12 cellular contexts compared by ENCODE assay signal in the genomic region with DNA sequence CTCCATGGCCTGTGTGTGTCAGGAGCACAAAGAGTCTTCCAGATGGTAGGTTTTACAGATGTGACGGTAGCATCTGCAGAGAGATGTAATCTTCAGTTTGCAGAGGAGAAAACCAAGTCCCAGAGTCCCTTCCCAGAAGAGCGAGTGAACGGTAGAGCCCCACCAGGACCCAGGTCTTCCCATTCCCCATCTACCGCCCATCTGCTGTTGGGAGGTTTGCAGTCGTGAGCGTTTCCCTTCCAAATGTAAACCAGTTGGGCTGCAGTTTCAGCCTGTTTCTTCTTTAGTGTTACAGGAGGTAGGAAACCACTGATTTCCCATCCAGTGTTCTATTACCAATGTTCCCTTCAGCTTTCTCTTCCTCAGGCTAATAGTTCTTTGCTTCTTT. TPM values are rescaled to one million over a fixed set of nuclear protein-coding genes. Genes with fewer than 3 reads are reported as not detected.
DNase-seq lines count a peak whose midpoint lies in the region; TF ChIP-seq lines count a peak whose summit lies in the region.
"Had no signal": no experiment of that assay in that cellular context is flagged by ENCODE, and none has a peak within 500 bp of the region (broad histone marks: within the 10 kb centered on the region; RNA-seq: fewer than 3 reads in every experiment).

No MANE protein-coding gene starts in this region.

- H3K27ac ChIP-seq in HUES48 (ENCODE audit: low read depth, low read length): peak overlapping the region; percentile 44
- H3K27ac ChIP-seq in sigmoid colon: peak overlapping the region in 3 of 4 donors; percentile 4 to 19 (median 18)

- BruUV-seq in Caco-2 (replicated peaks; lab: Mats Ljungman, UMichigan): no TSS peak

- H3K36me3 ChIP-seq in Caco-2 (ENCODE audit: control insufficient read depth, insufficient read depth, low read length) (peaks cover 2% of the 10 kb centered on the region; the same call in 1 of the 2 replicates), HUES48 (ENCODE audit: control insufficient read depth, insufficient read depth, low read length) (peaks cover 25% of the 10 kb centered on the region), sigmoid colon (peaks cover 0 to 14% (median 0%) of the 10 kb centered on the region in 4 donors)

- no peaks in the 10 kb centered on the region for H3K9me3 ChIP-seq in Caco-2
- no peaks in the 10 kb centered on the region for H3K9me3 ChIP-seq in HUES48 (ENCODE audit: control insufficient read depth, insufficient read depth, low read length)
- no peaks in the 10 kb centered on the region for H3K9me3 ChIP-seq in sigmoid colon
- H3K9me3 ChIP-seq: mucosa of descending colon had no signal

- peak overlapping the region; percentile 77 for H3K27ac Mint-ChIP-seq in Caco-2 (ENCODE audit: unreplicated experiment)

- H3K27me3 ChIP-seq in Caco-2 (replicated peaks; ENCODE audit: control insufficient read depth, insufficient read depth, low read length): no peaks in the 10 kb centered on the region
- no peaks in the 10 kb centered on the region for H3K27me3 ChIP-seq in HUES48 (ENCODE audit: control insufficient read depth, insufficient read depth, low read length)
- H3K27me3 ChIP-seq in sigmoid colon: no peaks in the 10 kb centered on the region

- CTCF ChIA-PET in Caco-2 (lab: Charles Lee): interaction anchor here (1.1 to 2.6 kb wide), 3 partner anchors 23 to 257 kb away, joined by 4 to 12 read pairs (median 5); a partner anchor contains a TSS

- WGBS in sigmoid colon, 2 donors: 91 to 92% methylated on average over 6 of the region's 6 CpGs

- no peaks in the 10 kb centered on the region for H3K36me3 Mint-ChIP-seq in Caco-2 (ENCODE audit: insufficient read depth, unreplicated experiment)

- no peak for DNase-seq in Caco-2
- DNase-seq in epithelial cell of esophagus (ENCODE audit: low read depth): peak; percentile 53
- DNase-seq in sigmoid colon: no peak
- no peak for DNase-seq in NCI-H2081 treated with DMSO at 0.1 percent for 48 hours (lab: John Stamatoyannopoulos, UW)
- DNase-seq in NCI-H187 (lab: John Stamatoyannopoulos, UW): no peak
- DNase-seq in anterior cingulate cortex (lab: John Stamatoyannopoulos, UW): no peak
- DNase-seq in globus pallidus (ENCODE audit: low spot score): no peak
- DNase-seq: activated CD4-positive, CD25-positive, alpha-beta regulatory T cell; DMS79 treated with DMSO at 0.1 percent for 48 hours; mucosa of descending colon; SIG-M5 had no signal

- TF ChIP-seq EP300 in sigmoid colon (IDR thresholded peaks at IDR 0.05): no peak

- H3K9ac ChIP-seq in HUES48 (ENCODE audit: low read depth, low read length): no peak overlapping the region

- H3K4me1 Mint-ChIP-seq in Caco-2 (ENCODE audit: low read depth, unreplicated experiment): peaks cover 42% of the 10 kb centered on the region

- no peak for TF ChIP-seq POLR2A in sigmoid colon (IDR thresholded peaks at IDR 0.05)

- H3K4me3 Mint-ChIP-seq in Caco-2 (ENCODE audit: unreplicated experiment): peak overlapping the region; percentile 15

- TF ChIP-seq CTCF in Caco-2 (IDR thresholded peaks at IDR 0.05; ENCODE audit: insufficient read depth in 1 of 2, low read depth in 1 of 2, low read length in 1 of 2, severe bottlenecking in 1 of 2, unreplicated experiment in 1 of 2): no peak
- TF ChIP-seq CTCF in epithelial cell of esophagus (IDR thresholded peaks at IDR 0.05; ENCODE audit: insufficient read depth, low read depth, low read length, missing control alignments): no peak
- no peak for TF ChIP-seq CTCF in sigmoid colon (IDR thresholded peaks at IDR 0.05)

- no peak overlapping the region for H3K4me3 ChIP-seq in Caco-2 (ENCODE audit: low read depth, low read length)
- H3K4me3 ChIP-seq in HUES48 (ENCODE audit: low read depth, low read length): no peak overlapping the region
- H3K4me3 ChIP-seq in epithelial cell of esophagus (ENCODE audit: low read length): no peak overlapping the region
- H3K4me3 ChIP-seq in sigmoid colon: no peak overlapping the region
- H3K4me3 ChIP-seq: mucosa of descending colon had no signal

- intact Hi-C loops in Caco-2 (cut with micrococcal nuclease; ENCODE audit: unreplicated experiment) (loop anchor here (1.0 kb wide), 1 partner anchor 23 kb away; no protein-coding TSS in a partner anchor), sigmoid colon (cut with DNase I) (no loop called here)

- H3K9me3 Mint-ChIP-seq in Caco-2 (ENCODE audit: unreplicated experiment): no peaks in the 10 kb centered on the region

- POLR2A ChIA-PET in Caco-2 (lab: Charles Lee): interaction anchor here (2.1 kb wide), 1 partner anchor 24 kb away, joined by 21 read pairs; a partner anchor contains a TSS

- H3K4me1 ChIP-seq in Caco-2: peaks cover 46% of the 10 kb centered on the region
- H3K4me1 ChIP-seq in HUES48 (ENCODE audit: control insufficient read depth, insufficient read depth, low read length): peaks cover 45% of the 10 kb centered on the region
- H3K4me1 ChIP-seq in sigmoid colon: peaks cover 0 to 50% (median 45%) of the 10 kb centered on the region in 4 donors

- H3K27me3 Mint-ChIP-seq in Caco-2 (ENCODE audit: insufficient read depth, unreplicated experiment): no peaks in the 10 kb centered on the region

RNA-seq across cellular contexts. Expression of a gene that starts 24.0 kb away (rescaled TPM):
- total RNA-seq in Caco-2 (2022): 33.1 and 36.6 TPM in 2 replicates
- 10 to 100 TPM; 21.6 to 35.7 (median 25.4) TPM for total RNA-seq in sigmoid colon
- 1 to 10 TPM; 1.2 to 6.3 (median 3.5) TPM for polyA plus RNA-seq in sigmoid colon
